Comparison of ENCODE assay signal across 5 cellular contexts in the genomic region with DNA sequence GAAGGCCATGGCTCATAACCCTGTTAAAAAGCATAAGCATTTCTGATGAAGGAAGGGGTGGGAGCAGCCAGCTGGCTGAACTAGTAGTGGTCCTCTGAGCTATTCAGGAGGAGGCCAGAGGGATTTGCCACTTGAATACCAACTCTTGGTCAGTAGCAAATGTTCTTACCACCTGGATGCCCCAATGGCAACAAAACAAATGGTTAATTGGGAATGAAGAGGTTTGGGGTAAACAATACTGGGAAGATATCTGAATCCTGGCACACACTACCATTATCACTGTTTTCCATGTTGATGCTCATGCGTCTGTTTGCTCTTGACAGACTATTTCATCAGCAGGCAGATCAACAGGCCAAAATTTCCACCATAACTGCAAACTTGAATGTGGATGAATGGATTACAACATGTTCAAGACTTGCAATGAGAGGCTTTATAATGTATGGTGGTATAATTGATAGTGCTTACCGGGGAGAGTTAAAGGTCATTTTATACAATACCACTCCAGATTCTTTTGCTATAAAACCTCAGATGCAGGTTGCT. TPM values are rescaled to one million over a fixed set of nuclear protein-coding genes. Genes with fewer than 3 reads are reported as not detected.
"Had no signal": no experiment of that assay in that cellular context is flagged by ENCODE, and none has a peak within 500 bp of the region (broad histone marks: within the 10 kb centered on the region; RNA-seq: fewer than 3 reads in every experiment).

No MANE protein-coding gene starts in this region.

RNA-seq across cellular contexts. Expression of gene DSG2, which starts 3.2 kb away (rescaled TPM):
- total RNA-seq: HFFc6 had no signal
- polyA plus RNA-seq: IgD-negative memory B cell had no signal

RNA-seq across cellular contexts. Expression of gene DSG3, which starts 47.2 kb away (rescaled TPM):
- total RNA-seq: H7, HepG2, HFFc6, HT1080 had no signal
- polyA plus RNA-seq: HepG2 had no signal
